ENCODE assay signal across 11 cellular contexts in the genomic region with DNA sequence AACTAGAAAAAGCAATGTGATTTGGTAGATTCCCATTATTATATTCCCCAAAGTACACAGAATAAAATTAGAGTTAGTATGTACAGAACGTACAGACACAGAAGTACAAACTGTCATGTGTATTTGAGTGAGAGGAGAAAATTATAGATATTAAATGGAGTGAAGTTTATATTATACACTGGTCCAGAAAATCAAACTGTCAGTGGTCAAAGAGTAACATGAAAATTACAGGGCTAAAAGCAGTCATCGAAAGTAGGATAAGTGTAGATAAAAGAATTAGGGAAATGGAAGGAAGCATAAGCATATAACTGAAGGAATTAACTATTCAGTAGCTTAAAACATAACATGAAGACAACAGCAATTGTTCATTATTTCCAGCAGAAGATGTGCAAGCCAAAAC. TPM values are rescaled to one million over a fixed set of nuclear protein-coding genes. Genes with fewer than 3 reads are reported as not detected.
"Had no signal": no experiment of that assay in that cellular context is flagged by ENCODE, and none has a peak within 500 bp of the region (broad histone marks: within the 10 kb centered on the region; RNA-seq: fewer than 3 reads in every experiment).

No MANE protein-coding gene starts in this region.

- H3K4me3 ChIP-seq: GM23248, GM23338, HAP-1 had no signal

- H3K4me3 Mint-ChIP-seq: GM23338, H9, HFFc6 had no signal

- H3K4me1 ChIP-seq: HAP-1 had no signal

- H3K9me3 ChIP-seq: HAP-1 had no signal

- H3K4me1 Mint-ChIP-seq: GM23338, H9 had no signal

- H3K36me3 ChIP-seq: HAP-1 had no signal

- ATAC-seq: GM23338, HCT116 had no signal

- H3K4me2 ChIP-seq: GM23338 had no signal

- DNase-seq: GM23248, GOT3, H7, H9, HCEC 1CT, HFFc6 had no signal

- H3K9ac ChIP-seq: GM23248 had no signal

- H3K27ac Mint-ChIP-seq: GM23338, H9, HFFc6 had no signal

- H3K27ac ChIP-seq: GM23248 had no signal

- H2AFZ ChIP-seq: GM23248, GM23338 had no signal

- H3K9me3 Mint-ChIP-seq: GM23338, H9 had no signal

RNA-seq across cellular contexts. Expression of gene SEL1L2, which starts 30.3 kb away (rescaled TPM):
- total RNA-seq: GM23248, GM23338, H1, H4, H7, H9 had no signal
- polyA plus RNA-seq: GM23338, H1 had no signal
